Comparison of ENCODE assay signal across 8 cellular contexts in genomic region chr6:170289108-170289931, GRCh38. TPM values are rescaled to one million over a fixed set of nuclear protein-coding genes. Genes with fewer than 3 reads are reported as not detected.
DNase-seq lines count a peak whose midpoint lies in the region; ATAC-seq and TF ChIP-seq lines count a peak whose summit lies in the region.

No MANE protein-coding gene starts in this region.

- H3K4me3 ChIP-seq in GM12865 (ENCODE audit: low read depth, low read length) (peak overlapping the region; percentile 69), fibroblast of villous mesenchyme (ENCODE audit: low read depth, low read length) (peak overlapping the region; percentile 74)

- peaks cover 1% of the 10 kb centered on the region for H3K36me3 Mint-ChIP-seq in T-helper 2 cell treated with Interferon-gamma antibody and Interleukin-4, amounts not matched to agents 5 μg/mL and 100 μg/mL, for 36 hours (ENCODE audit: low read depth)

- no peaks in the 10 kb centered on the region for H3K9me3 Mint-ChIP-seq in T-helper 2 cell treated with Interferon-gamma antibody and Interleukin-4, amounts not matched to agents 5 μg/mL and 100 μg/mL, for 36 hours

- ATAC-seq in HG03432 (IDR thresholded peaks at IDR 0.05; ENCODE audit: unreplicated experiment): no peak

- peak overlapping the region; percentile 81 for H3K4me3 Mint-ChIP-seq in T-helper 2 cell treated with Interferon-gamma antibody and Interleukin-4, amounts not matched to agents 5 μg/mL and 100 μg/mL, for 36 hours

- no peak overlapping the region for H3K27ac Mint-ChIP-seq in T-helper 2 cell treated with Interferon-gamma antibody and Interleukin-4, amounts not matched to agents 5 μg/mL and 100 μg/mL, for 36 hours

- TF ChIP-seq CTCF in GM12865 (IDR thresholded peaks at IDR 0.05; ENCODE audit: insufficient read depth, low read depth, low read length, missing control alignments): no peak
- no peak for TF ChIP-seq CTCF in fibroblast of villous mesenchyme (IDR thresholded peaks at IDR 0.05; ENCODE audit: insufficient read depth, low read depth, low read length)

- H3K27me3 Mint-ChIP-seq in T-helper 2 cell treated with Interferon-gamma antibody and Interleukin-4, amounts not matched to agents 5 μg/mL and 100 μg/mL, for 36 hours (ENCODE audit: low read depth): peaks cover 72% of the 10 kb centered on the region

- H3K4me1 Mint-ChIP-seq in T-helper 2 cell treated with Interferon-gamma antibody and Interleukin-4, amounts not matched to agents 5 μg/mL and 100 μg/mL, for 36 hours (ENCODE audit: low read depth): peaks cover 26% of the 10 kb centered on the region

- DNase-seq in GM12865 (ENCODE audit: low read depth) (no peak), fibroblast of villous mesenchyme (ENCODE audit: low read depth) (no peak), retina (peak; percentile 61), NCI-H345 (lab: John Stamatoyannopoulos, UW) (no peak), NCI-H2029 treated with DMSO at 0.1 percent for 48 hours (lab: John Stamatoyannopoulos, UW) (no peak), DMS 273 treated with DMSO at 0.1 percent for 48 hours (lab: John Stamatoyannopoulos, UW) (no peak)
- DNase-seq in T-helper 2 cell treated with Interferon-gamma antibody and Interleukin-4, amounts not matched to agents 5 μg/mL and 100 μg/mL, for 36 hours (ENCODE audit: low spot score): no peak

RNA-seq across cellular contexts. Expression of gene DLL1, which starts 1.6 kb away (rescaled TPM):
- 0.86 and 0.97 TPM in 2 replicates for total RNA-seq in fibroblast of villous mesenchyme

RNA-seq across cellular contexts. Expression of gene FAM120B, which starts 17.2 kb away (rescaled TPM):
- total RNA-seq in fibroblast of villous mesenchyme: 12.6 and 17.3 TPM in 2 replicates
